11 cellular contexts compared by ENCODE assay signal in the genomic region with DNA sequence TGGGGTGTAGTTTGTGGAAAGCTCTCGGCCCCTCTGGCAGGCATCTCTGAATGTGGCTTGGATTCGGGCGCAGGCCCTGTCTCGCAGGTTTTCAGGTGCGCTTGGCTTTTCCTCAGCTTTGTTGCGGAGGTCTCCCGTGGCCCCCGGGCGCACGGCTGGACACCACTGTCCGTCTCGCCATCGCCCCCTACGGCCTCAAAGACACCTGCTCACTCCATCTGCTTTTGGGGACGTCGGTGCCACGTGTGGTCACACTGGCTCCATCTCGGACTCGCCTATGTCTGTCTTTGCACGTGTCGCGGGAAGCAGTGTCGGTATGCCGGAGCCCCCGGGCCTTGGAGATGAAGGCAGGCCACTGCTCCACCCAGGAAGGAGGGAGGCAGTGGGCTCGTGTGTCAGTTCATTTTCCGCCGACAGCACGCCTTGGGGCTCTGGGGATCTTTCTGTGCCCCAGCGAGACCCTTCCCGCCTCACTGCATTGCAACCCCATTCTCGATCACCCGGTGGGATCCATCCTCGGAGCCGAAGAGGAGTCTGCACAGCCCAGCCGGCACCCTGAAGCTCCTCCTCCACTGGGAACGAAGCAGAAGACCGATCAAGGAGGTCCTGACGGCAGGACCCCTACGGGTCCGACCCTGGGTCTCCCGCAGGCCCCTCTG. TPM values are rescaled to one million over a fixed set of nuclear protein-coding genes. Genes with fewer than 3 reads are reported as not detected.
DNase-seq lines count a peak whose midpoint lies in the region; ATAC-seq and TF ChIP-seq lines count a peak whose summit lies in the region.
"Had no signal": no experiment of that assay in that cellular context is flagged by ENCODE, and none has a peak within 500 bp of the region (broad histone marks: within the 10 kb centered on the region; RNA-seq: fewer than 3 reads in every experiment).

No MANE protein-coding gene starts in this region.

- in situ Hi-C loops in G401 (cut with HindIII; ENCODE audit: low sequenced_read_pairs), result no loop called here
- in situ Hi-C loops in astrocyte of the spinal cord (cut with HindIII; ENCODE audit: low sequenced_read_pairs), result no loop called here
- in situ Hi-C loops in GM13977 (cut with MboI; ENCODE audit: low pct_unique_long_range_greater_than_20kb, low sequenced_read_pairs, unreplicated experiment), result no loop called here

- peaks cover 0 to 2% (median 0%) of the 10 kb centered on the region in 3 donors for H3K4me1 ChIP-seq in skeletal muscle tissue (ENCODE audit: control insufficient read depth in 3 of 3, insufficient read depth in 3 of 3, low read length in 3 of 3)

- ATAC-seq in HG03521 (IDR thresholded peaks at IDR 0.05; ENCODE audit: unreplicated experiment) (no peak), GM19324 (IDR thresholded peaks at IDR 0.05; ENCODE audit: low FRiP score, unreplicated experiment) (no peak)

- H3K9me3 ChIP-seq in iPS-18c (ENCODE audit: control insufficient read depth, insufficient read depth, low read length) (peaks cover 7% of the 10 kb centered on the region), skeletal muscle tissue (ENCODE audit: control insufficient read depth in 3 of 3, low read length in 3 of 3) (no peaks in the 10 kb centered on the region)

- no peak overlapping the region for H3K27ac ChIP-seq in skeletal muscle tissue (ENCODE audit: low read depth, low read length)

- peaks cover 0 to 2% (median 0%) of the 10 kb centered on the region in 3 donors for H3K36me3 ChIP-seq in skeletal muscle tissue (ENCODE audit: control insufficient read depth in 3 of 3, insufficient read depth in 3 of 3, low read length in 3 of 3)

- peak; percentile 48 for DNase-seq in G401 (ENCODE audit: low spot score)
- no peak for DNase-seq in astrocyte of the spinal cord (ENCODE audit: low read depth, low spot score)
- no peak for DNase-seq in GM13977 (ENCODE audit: low spot score)
- no peak for DNase-seq in NCI-H146 treated with DMSO at 0.1 percent for 48 hours (lab: John Stamatoyannopoulos, UW; ENCODE audit: unreplicated experiment)
- DNase-seq: activated CD4-positive, alpha-beta T cell treated with anti-CD3 and anti-CD28 coated beads, Interleukin-2, amount 50 U/mL, for 48 hours; activated naive CD8-positive, alpha-beta T cell treated with anti-CD3 and anti-CD28 coated beads for 36 hours; erythroblast had no signal

- peak overlapping the region in 2 of 3 donors; percentile 61 to 80 for H3K9ac ChIP-seq in skeletal muscle tissue (ENCODE audit: low read depth in 1 of 3, low read length in 3 of 3)

- H3K4me3 ChIP-seq in astrocyte of the spinal cord (ENCODE audit: low read depth, low read length) (peak overlapping the region; percentile 37), iPS-18c (ENCODE audit: insufficient read depth, low read depth, low read length) (peak overlapping the region; percentile 41; the same call in 1 of the 2 replicates), skeletal muscle tissue (ENCODE audit: low read length in 3 of 3) (peak overlapping the region; percentile 36 to 70 (median 63))

- H3K27me3 ChIP-seq in skeletal muscle tissue (ENCODE audit: control insufficient read depth in 3 of 3, insufficient read depth in 3 of 3, low read length in 3 of 3), result peaks cover 0 to 3% (median 0%) of the 10 kb centered on the region in 3 donors

- TF ChIP-seq CTCF in astrocyte of the spinal cord (IDR thresholded peaks at IDR 0.05; ENCODE audit: low read depth, low read length) (no peak), GM13977 (IDR thresholded peaks at IDR 0.05; ENCODE audit: extremely low read depth, insufficient read depth, missing control alignments) (no peak)

RNA-seq across cellular contexts. Expression of gene ZNF146, which starts 42.1 kb away (rescaled TPM):
- 35.3 and 84.9 TPM in 2 replicates for total RNA-seq in G401 (2014; rRNA removed; shearing (Covaris generic))
- total RNA-seq in skeletal muscle tissue, result 45.9 TPM

RNA-seq across cellular contexts. Expression of gene ZNF565, which starts 42.5 kb away (rescaled TPM):
- 0.74 and 3.5 TPM in 2 replicates for total RNA-seq in G401 (2014; rRNA removed; shearing (Covaris generic))
- total RNA-seq in skeletal muscle tissue, result 9.4 TPM
